ENCODE assay signal across 7 cellular contexts in the genomic region with DNA sequence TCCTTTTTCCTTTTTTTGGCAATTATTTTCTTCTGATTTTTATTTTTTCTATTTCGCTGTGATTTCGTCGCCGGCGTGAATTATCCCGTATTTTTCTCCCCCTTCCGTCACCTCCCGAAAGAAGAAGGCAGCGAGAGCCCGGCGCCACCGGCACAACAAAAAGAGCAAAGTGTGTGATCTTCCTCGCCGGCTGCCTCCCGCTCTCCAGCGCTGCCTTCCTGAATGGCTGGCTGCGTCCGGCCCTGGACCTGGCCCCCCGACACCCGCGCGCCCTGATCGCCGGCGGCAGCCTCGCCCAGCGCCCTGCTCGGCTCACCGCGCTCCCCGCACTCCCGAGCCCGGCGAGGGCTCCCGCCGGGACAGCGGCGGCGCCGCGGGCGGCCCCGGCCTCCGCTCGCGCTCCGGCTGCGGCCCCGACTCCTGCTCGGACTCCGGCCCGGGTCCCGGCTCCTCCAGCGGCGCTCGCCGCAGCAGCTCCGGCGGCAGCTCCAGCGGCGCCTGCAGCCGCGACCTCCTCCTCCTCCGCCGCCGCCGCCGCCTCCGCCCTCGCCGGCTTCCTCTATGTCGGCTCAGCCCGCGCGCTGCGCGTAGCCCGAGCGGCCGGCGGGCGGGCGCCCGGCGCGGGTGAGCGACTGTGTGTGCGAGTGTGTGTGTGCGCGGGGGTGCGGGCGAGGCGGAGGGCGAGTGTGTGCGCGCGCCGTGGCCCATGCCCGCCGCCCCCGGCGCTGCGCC. TPM values are rescaled to one million over a fixed set of nuclear protein-coding genes. Genes with fewer than 3 reads are reported as not detected.
A peak's percentile ranks its signal among the peaks of the same experiment; 100 is the strongest.
DNase-seq lines count a peak whose midpoint lies in the region; ATAC-seq and TF ChIP-seq lines count a peak whose summit lies in the region.

No MANE protein-coding gene starts in this region.

- intact Hi-C loops in left ventricle myocardium superior (cut with micrococcal nuclease) (no loop called here), sciatic nerve (cut with DNase I) (no loop called here)

- H3K27ac Mint-ChIP-seq in activated naive CD8-positive, alpha-beta T cell treated with anti-CD3 and anti-CD28 coated beads for 36 hours, result no peak overlapping the region

- H3K36me3 Mint-ChIP-seq in activated naive CD8-positive, alpha-beta T cell treated with anti-CD3 and anti-CD28 coated beads for 36 hours, result peaks cover 8% of the 10 kb centered on the region

- peak overlapping the region; percentile 65 for H3K4me3 Mint-ChIP-seq in activated naive CD8-positive, alpha-beta T cell treated with anti-CD3 and anti-CD28 coated beads for 36 hours

- peak; percentile 50 for ATAC-seq in GM21515 (IDR thresholded peaks at IDR 0.05; ENCODE audit: unreplicated experiment)
- ATAC-seq in left ventricle myocardium superior, result peak; percentile 11
- no peak for ATAC-seq in sciatic nerve
- no peak for ATAC-seq in omental fat pad (ENCODE audit: low FRiP score)

- H3K4me1 Mint-ChIP-seq in activated naive CD8-positive, alpha-beta T cell treated with anti-CD3 and anti-CD28 coated beads for 36 hours, result peaks cover 34% of the 10 kb centered on the region

- DNase-seq in EL (peak; percentile 73), NCI-H1092 treated with DMSO at 0.1 percent for 48 hours (lab: John Stamatoyannopoulos, UW) (peak; percentile 50), left ventricle myocardium superior (peak; percentile 63), sciatic nerve (ENCODE audit: low spot score) (peak; percentile 67), omental fat pad (ENCODE audit: low spot score) (no peak)
- peak; percentile 56 for DNase-seq in activated naive CD8-positive, alpha-beta T cell treated with anti-CD3 and anti-CD28 coated beads for 36 hours

- H3K27me3 Mint-ChIP-seq in activated naive CD8-positive, alpha-beta T cell treated with anti-CD3 and anti-CD28 coated beads for 36 hours, result peaks cover 58% of the 10 kb centered on the region

- peaks cover 4% of the 10 kb centered on the region for H3K9me3 Mint-ChIP-seq in activated naive CD8-positive, alpha-beta T cell treated with anti-CD3 and anti-CD28 coated beads for 36 hours

- TF ChIP-seq CTCF in omental fat pad (IDR thresholded peaks at IDR 0.05), result no peak

RNA-seq across cellular contexts. Expression of a gene that starts 0.9 kb away (rescaled TPM):
- total RNA-seq in activated naive CD8-positive, alpha-beta T cell treated with anti-CD3 and anti-CD28 coated beads for 36 hours, result not detected
- total RNA-seq in left ventricle myocardium superior (1.9 TPM), sciatic nerve (181 TPM), omental fat pad (100 to 1,000 TPM in 1 of 4 donors, 10 to 100 TPM in 3; 15.6 to 117 (median 68.3) TPM)

RNA-seq across cellular contexts. Expression of a gene that starts 2.9 kb away (rescaled TPM):
- total RNA-seq in activated naive CD8-positive, alpha-beta T cell treated with anti-CD3 and anti-CD28 coated beads for 36 hours, result not detected
- 0.57 TPM for total RNA-seq in left ventricle myocardium superior
- total RNA-seq in sciatic nerve, result 49.3 TPM
- total RNA-seq in omental fat pad, result 10 to 100 TPM; 17.3 to 31.0 (median 22.9) TPM

Comparison
In these comparisons a context has a peak if more than half of its experiments do, and no peak if none do; other contexts are left out.
1. ATAC-seq: peak in GM21515 (single experiment) and left ventricle myocardium superior (single experiment); none in sciatic nerve (single experiment) and omental fat pad (single experiment).
2. RNA of a gene that starts 2.9 kb away (total RNA-seq): 49.3 TPM in sciatic nerve (single experiment) and 17.3 to 31.0 TPM in omental fat pad; 0.57 TPM in left ventricle myocardium superior (single experiment) and not detected in activated naive CD8-positive, alpha-beta T cell treated with anti-CD3 and anti-CD28 coated beads for 36 hours; every median in the first group is over 10 times any median in the second.